ENCODE assay signal across 11 cellular contexts in genomic region chr2:23624378-23624777, GRCh38.
DNase-seq lines count a peak whose midpoint lies in the region; ATAC-seq, FAIRE-seq and TF ChIP-seq lines count a peak whose summit lies in the region.
"Had no signal": no experiment of that assay in that cellular context is flagged by ENCODE, and none has a peak within 500 bp of the region (broad histone marks: within the 10 kb centered on the region; RNA-seq: fewer than 3 reads in every experiment).

No MANE protein-coding gene starts in this region.

- peak; percentile 38 for DNase-seq in DND-41
- peak; percentile 44 for DNase-seq in HT-29 (ENCODE audit: low spot score)
- DNase-seq in amniotic epithelial cell (ENCODE audit: low read depth) = peak; percentile 3
- no peak for DNase-seq in nephron progenitor cell
- no peak for DNase-seq in G401 (ENCODE audit: low spot score)
- no peak for DNase-seq in SHP77 treated with DMSO at 0.1 percent for 48 hours (lab: John Stamatoyannopoulos, UW)
- DNase-seq in glomerular visceral epithelial cell (ENCODE audit: extremely low spot score) = no peak
- no peak for DNase-seq in frontal cortex (ENCODE audit: low spot score in 2 of 2)
- DNase-seq: caudate nucleus had no signal

- H3K9ac ChIP-seq in DND-41 (ENCODE audit: low read depth, low read length) = no peak overlapping the region

- H3K4me3 ChIP-seq in DND-41 (ENCODE audit: low read depth in 1 of 2, low read length in 2 of 2) = no peak overlapping the region
- H3K4me3 ChIP-seq: thoracic aorta had no signal

- H3K27me3 Mint-ChIP-seq in nephron progenitor cell (ENCODE audit: low read depth, poor library complexity) = no peaks in the 10 kb centered on the region

- ATAC-seq in DND-41 (ENCODE audit: insufficient read depth, low read depth) = peak; percentile 56; the same call in 2 of the 3 replicates
- ATAC-seq: naive thymus-derived CD8-positive, alpha-beta T cell had no signal

- H3K27me3 ChIP-seq in DND-41 (ENCODE audit: insufficient read depth, low read length, poor library complexity) = no peaks in the 10 kb centered on the region

- H4K20me1 ChIP-seq in DND-41 (ENCODE audit: insufficient read depth, low read length) = no peaks in the 10 kb centered on the region

- H3K36me3 ChIP-seq in DND-41 (ENCODE audit: insufficient read depth, low read length) = no peaks in the 10 kb centered on the region
- H3K36me3 ChIP-seq: thoracic aorta had no signal

- H3K4me1 Mint-ChIP-seq in nephron progenitor cell = peaks cover 77% of the 10 kb centered on the region

- H3K27ac Mint-ChIP-seq in nephron progenitor cell = no peak overlapping the region
- H3K27ac Mint-ChIP-seq: naive thymus-derived CD8-positive, alpha-beta T cell had no signal

- H3K4me2 ChIP-seq in DND-41 (ENCODE audit: insufficient read depth, low read length) = no peak overlapping the region

- no peak overlapping the region for H3K27ac ChIP-seq in DND-41 (ENCODE audit: low read length)
- H3K27ac ChIP-seq: thoracic aorta had no signal

- peaks cover 5% of the 10 kb centered on the region for H3K36me3 Mint-ChIP-seq in nephron progenitor cell (ENCODE audit: low read depth)

- H3K9me3 Mint-ChIP-seq in nephron progenitor cell = peaks cover 14% of the 10 kb centered on the region

- in situ Hi-C loops in G401 (cut with HindIII; ENCODE audit: low sequenced_read_pairs) = no loop called here

- TF ChIP-seq CTCF in DND-41 (IDR thresholded peaks at IDR 0.05; ENCODE audit: borderline replicate concordance, extremely low read depth, low read length, poor library complexity, severe bottlenecking) (peak; percentile 67), nephron progenitor cell (IDR thresholded peaks at IDR 0.05) (peak; percentile 39)

- H3K4me3 Mint-ChIP-seq in nephron progenitor cell = no peak overlapping the region
- H3K4me3 Mint-ChIP-seq: naive thymus-derived CD8-positive, alpha-beta T cell had no signal

- H3K9me3 ChIP-seq in DND-41 (ENCODE audit: insufficient read depth, low read length, severe bottlenecking) = peaks cover 4% of the 10 kb centered on the region

- FAIRE-seq in frontal cortex (lab: Jason Lieb, UNC) = no peak

- H3K79me2 ChIP-seq in DND-41 (ENCODE audit: insufficient read depth, low read length) = no peaks in the 10 kb centered on the region

- H2AFZ ChIP-seq in DND-41 (ENCODE audit: low read depth, low read length) = no peak overlapping the region

- no peaks in the 10 kb centered on the region for H3K4me1 ChIP-seq in DND-41 (ENCODE audit: insufficient read depth, low read length)

Comparison
In these comparisons a context has a peak if more than half of its experiments do, and no peak if none do; other contexts are left out.
1. DNase-seq: peak in DND-41 (single experiment), HT-29 (single experiment) and amniotic epithelial cell (single experiment); none in nephron progenitor cell (single experiment), G401 (single experiment), SHP77 treated with DMSO at 0.1 percent for 48 hours (single experiment), glomerular visceral epithelial cell (single experiment) and frontal cortex (0 of 2).